In the genomic region with DNA sequence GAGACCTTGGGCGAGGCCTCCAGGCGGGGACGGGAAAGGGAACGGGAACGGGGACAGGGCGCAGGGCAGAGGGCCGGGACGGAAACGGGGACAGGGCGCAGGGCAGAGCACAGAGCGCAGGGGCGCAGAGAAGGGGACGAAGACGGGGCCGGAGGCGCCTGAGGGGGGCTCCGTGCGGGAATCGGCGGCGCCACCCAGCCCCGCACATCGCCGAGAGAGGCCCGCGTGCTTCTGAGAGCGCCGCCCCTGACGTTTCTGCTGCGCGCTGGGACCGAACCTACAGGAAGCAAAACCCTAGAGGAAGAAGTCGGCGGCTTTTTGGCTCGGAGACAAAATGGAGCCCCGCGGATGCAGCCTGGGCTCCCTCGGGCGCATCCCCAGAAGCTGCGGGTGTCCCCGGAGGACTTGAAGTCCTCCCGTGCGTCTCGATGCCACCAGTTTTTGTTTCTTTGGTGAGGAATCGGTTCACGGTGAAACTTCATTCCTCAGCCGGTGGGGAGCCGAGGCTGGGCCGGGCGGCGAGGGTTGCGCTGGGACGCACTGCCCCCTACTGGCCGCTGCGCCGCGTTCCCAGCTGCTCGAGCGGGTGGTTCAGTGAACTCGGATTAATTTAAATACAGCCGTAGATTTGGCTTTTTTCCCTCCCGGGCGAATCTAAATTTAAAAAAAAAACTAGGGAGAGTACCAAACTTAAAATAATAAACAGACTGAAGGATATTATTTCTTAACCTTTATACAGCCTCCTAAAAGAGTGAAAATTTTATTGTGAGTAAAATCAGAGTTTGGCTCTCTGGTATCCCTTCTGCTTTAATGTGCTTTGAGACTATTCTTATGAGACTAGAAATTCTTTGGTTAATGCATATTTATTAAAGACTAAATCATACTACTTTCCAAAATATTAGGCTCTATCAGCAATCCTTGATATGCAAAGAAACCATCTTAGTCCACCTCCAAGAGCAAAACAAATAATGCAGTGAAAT, we compare ENCODE assay signal across 8 cellular contexts.
A peak's percentile ranks its signal among the peaks of the same experiment; 100 is the strongest.
DNase-seq lines count a peak whose midpoint lies in the region; ATAC-seq and TF ChIP-seq lines count a peak whose summit lies in the region.

No MANE protein-coding gene starts in this region.

- no peak overlapping the region for H3K27ac Mint-ChIP-seq in Calu3 (ENCODE audit: unreplicated experiment)
- no peak overlapping the region for H3K27ac Mint-ChIP-seq in activated naive CD4-positive, alpha-beta T cell treated with anti-CD3 and anti-CD28 coated beads for 36 hours

- H3K27ac ChIP-seq in RWPE1, result 0 out of 2 replicates have a peak overlapping the region, but pooled peaks have one; percentile 22
- peak overlapping the region; percentile 25 to 88 (median 82) for H3K27ac ChIP-seq in gastroesophageal sphincter
- peak overlapping the region; percentile 58 for H3K27ac ChIP-seq in neuronal stem cell (replicated peaks; ENCODE audit: low read length)
- peak overlapping the region; percentile 8 for H3K27ac ChIP-seq in stomach smooth muscle (ENCODE audit: low read length)

- peak overlapping the region; percentile 88 for H2AFZ ChIP-seq in neuronal stem cell (ENCODE audit: low read length)

- peak overlapping the region; percentile 86 for H3K4ac ChIP-seq in neuronal stem cell (ENCODE audit: low read length)

- intact Hi-C loops in Calu3 (cut with micrococcal nuclease; ENCODE audit: unreplicated experiment), result loop anchor here (5.0 to 10.0 kb wide), 2 partner anchors 204 to 373 kb away; no protein-coding TSS in a partner anchor
- intact Hi-C loops in activated naive CD4-positive, alpha-beta T cell treated with anti-CD3 and anti-CD28 coated beads for 36 hours (cut with micrococcal nuclease), result loop anchor here (2.0 to 10.0 kb wide), 5 partner anchors 349 to 1781 kb away; a partner anchor contains a TSS

- ATAC-seq in GM19438 (IDR thresholded peaks at IDR 0.05; ENCODE audit: low read depth, unreplicated experiment) (peak; percentile 92), HG03565 (IDR thresholded peaks at IDR 0.05; ENCODE audit: unreplicated experiment) (peak; percentile 77), gastroesophageal sphincter (peak; percentile 90)

- peak; percentile 43 for TF ChIP-seq CTCF in Calu3 (IDR thresholded peaks at IDR 0.05; ENCODE audit: unreplicated experiment)
- peak; percentile 96 for TF ChIP-seq CTCF in RWPE1 (conservative IDR thresholded peaks at IDR 0.05; ENCODE audit: low read depth)
- peak; percentile 83 to 96 (median 88) for TF ChIP-seq CTCF in gastroesophageal sphincter (IDR thresholded peaks at IDR 0.05)

- H3K18ac ChIP-seq in neuronal stem cell (ENCODE audit: low read length), result peak overlapping the region; percentile 100

- H3K27me3 ChIP-seq in gastroesophageal sphincter (no peaks in the 10 kb centered on the region), neuronal stem cell (ENCODE audit: control insufficient read depth in 3 of 3, insufficient read depth in 3 of 3, low read depth in 1 of 3, low read length in 3 of 3) (no peaks in the 10 kb centered on the region), stomach smooth muscle (ENCODE audit: control insufficient read depth in 1 of 2, insufficient read depth in 2 of 2, low read length in 2 of 2) (no peaks in the 10 kb centered on the region)

- H3K9me3 ChIP-seq in gastroesophageal sphincter (no peaks in the 10 kb centered on the region), neuronal stem cell (replicated peaks in 1 of 2; ENCODE audit: control insufficient read depth in 2 of 2, insufficient read depth in 1 of 2, low read depth in 1 of 2, low read length in 2 of 2) (no peaks in the 10 kb centered on the region), stomach smooth muscle (ENCODE audit: control insufficient read depth in 2 of 2, low read length in 2 of 2) (no peaks in the 10 kb centered on the region)

- H3K79me1 ChIP-seq in neuronal stem cell (ENCODE audit: low read depth, low read length), result no peaks in the 10 kb centered on the region

- no peak overlapping the region for H3K14ac ChIP-seq in neuronal stem cell (ENCODE audit: low read length)

- H3K4me1 ChIP-seq in gastroesophageal sphincter (peaks cover 0 to 37% (median 0%) of the 10 kb centered on the region in 3 donors), neuronal stem cell (ENCODE audit: control insufficient read depth in 2 of 2, insufficient read depth in 1 of 2, low read depth in 1 of 2, low read length in 2 of 2) (peaks cover 10 to 19% of the 10 kb centered on the region in 2 donors), stomach smooth muscle (ENCODE audit: control insufficient read depth, insufficient read depth, low read length) (peaks cover 2% of the 10 kb centered on the region)

- H3K36me3 ChIP-seq in gastroesophageal sphincter (no peaks in the 10 kb centered on the region), neuronal stem cell (replicated peaks in 1 of 2; ENCODE audit: control insufficient read depth in 2 of 2, insufficient read depth in 2 of 2, low read length in 2 of 2) (no peaks in the 10 kb centered on the region), stomach smooth muscle (ENCODE audit: control insufficient read depth in 2 of 2, insufficient read depth in 2 of 2, low read length in 2 of 2) (no peaks in the 10 kb centered on the region)

- DNase-seq in Calu3, result peak; percentile 69
- peak; percentile 67 for DNase-seq in RWPE1 (ENCODE audit: low spot score)
- DNase-seq in activated naive CD4-positive, alpha-beta T cell treated with anti-CD3 and anti-CD28 coated beads for 36 hours, result peak; percentile 73
- peak; percentile 81 for DNase-seq in neuronal stem cell (ENCODE audit: low spot score)

- peak overlapping the region; percentile 99 for H2BK15ac ChIP-seq in neuronal stem cell (ENCODE audit: low read length)

- no peak overlapping the region for H4K91ac ChIP-seq in neuronal stem cell (ENCODE audit: low read depth, low read length, poor library complexity)

- peak overlapping the region; percentile 95 for H3K9ac ChIP-seq in neuronal stem cell (ENCODE audit: low read depth, low read length, poor library complexity)
- peak overlapping the region; percentile 60 to 64 for H3K9ac ChIP-seq in stomach smooth muscle (ENCODE audit: low read length in 2 of 2)

- peak overlapping the region; percentile 98 for H2BK120ac ChIP-seq in neuronal stem cell (ENCODE audit: low read depth, low read length)

- peak overlapping the region; percentile 85 for H2BK12ac ChIP-seq in neuronal stem cell (ENCODE audit: low read length)

- peak overlapping the region; percentile 88 for H4K8ac ChIP-seq in neuronal stem cell (ENCODE audit: low read depth, low read length)

- H3K36me3 Mint-ChIP-seq in Calu3 (ENCODE audit: insufficient read depth, unreplicated experiment), result no peaks in the 10 kb centered on the region
- H3K36me3 Mint-ChIP-seq in activated naive CD4-positive, alpha-beta T cell treated with anti-CD3 and anti-CD28 coated beads for 36 hours (ENCODE audit: low read depth), result no peaks in the 10 kb centered on the region

- peak overlapping the region; percentile 80 for H2BK5ac ChIP-seq in neuronal stem cell (ENCODE audit: low read length)

- BruUV-seq in Calu3 (replicated peaks; lab: Mats Ljungman, UMichigan), result no TSS peak

- no peak overlapping the region for H3K23ac ChIP-seq in neuronal stem cell (ENCODE audit: low read depth, low read length, poor library complexity)

- WGBS in gastroesophageal sphincter (ENCODE audit: low coverage in 1 of 2), 2 donors, result 0 to 1% methylated on average over 15 to 27 of the region's 63 CpGs
- WGBS in neuronal stem cell (ENCODE audit: extremely low coverage in 2 of 2, insufficient read length in 2 of 2, insufficient replicate concordance in 1 of 2), 2 donors, result no CpG with 5 or more reads among the region's 63 CpGs

- H3K4me2 ChIP-seq in neuronal stem cell (ENCODE audit: insufficient read depth, low read length, poor library complexity, severe bottlenecking), result peak overlapping the region; percentile 83

- no peak for TF ChIP-seq EP300 in gastroesophageal sphincter (IDR thresholded peaks at IDR 0.05)

- H3K27me3 Mint-ChIP-seq in Calu3 (ENCODE audit: unreplicated experiment), result no peaks in the 10 kb centered on the region
- H3K27me3 Mint-ChIP-seq in activated naive CD4-positive, alpha-beta T cell treated with anti-CD3 and anti-CD28 coated beads for 36 hours (ENCODE audit: low read depth), result peaks cover 44% of the 10 kb centered on the region

- POLR2A ChIA-PET in RWPE1 (lab: Yijun Ruan, JAX; ENCODE audit: low non-redundant PET), result no interaction called here

- CTCF ChIA-PET in Calu3 (lab: Charles Lee) (no interaction called here), RWPE1 (lab: Yijun Ruan, JAX) (interaction anchor here (0.5 to 1.2 kb wide), 4 partner anchors 25 to 381 kb away, joined by 3 to 5 read pairs (median 3); no protein-coding TSS in a partner anchor)
- CTCF ChIA-PET in activated naive CD4-positive, alpha-beta T cell treated with anti-CD3 and anti-CD28 coated beads for 36 hours (lab: Charles Lee), result interaction anchor here (0.5 kb wide), 1 partner anchor 1172 kb away, joined by 3 read pairs; no protein-coding TSS in a partner anchor

- no peak for TF ChIP-seq POLR2A in gastroesophageal sphincter (IDR thresholded peaks at IDR 0.05)

- peak overlapping the region; percentile 53 for H3K4me3 Mint-ChIP-seq in Calu3 (ENCODE audit: low read depth, unreplicated experiment)
- peak overlapping the region; percentile 72 for H3K4me3 Mint-ChIP-seq in activated naive CD4-positive, alpha-beta T cell treated with anti-CD3 and anti-CD28 coated beads for 36 hours

- peak overlapping the region; percentile 69 for H2AK5ac ChIP-seq in neuronal stem cell (ENCODE audit: low read depth, low read length)

- no peaks in the 10 kb centered on the region for H3K9me3 Mint-ChIP-seq in Calu3 (ENCODE audit: low read depth, unreplicated experiment)
- H3K9me3 Mint-ChIP-seq in activated naive CD4-positive, alpha-beta T cell treated with anti-CD3 and anti-CD28 coated beads for 36 hours, result no peaks in the 10 kb centered on the region

- no peaks in the 10 kb centered on the region for H3K4me1 Mint-ChIP-seq in Calu3 (ENCODE audit: low read depth, unreplicated experiment)
- H3K4me1 Mint-ChIP-seq in activated naive CD4-positive, alpha-beta T cell treated with anti-CD3 and anti-CD28 coated beads for 36 hours (ENCODE audit: low read depth), result peaks cover 7% of the 10 kb centered on the region

- H3K4me3 ChIP-seq in gastroesophageal sphincter (peak overlapping the region; percentile 37 to 71), neuronal stem cell (ENCODE audit: low read length in 2 of 2) (peak overlapping the region; percentile 47 to 75), stomach smooth muscle (ENCODE audit: low read length in 2 of 2) (peak overlapping the region; percentile 78 to 80)

Comparison
In these comparisons a context has a peak if more than half of its experiments do, and no peak if none do; other contexts are left out.
1. Peak in every context shown above with its lines: DNase-seq, ATAC-seq, H3K4me3 ChIP-seq and H3K27ac ChIP-seq.
2. CTCF ChIP-seq: peak in every context shown above with its lines; median percentile 96 in RWPE1; 88 in gastroesophageal sphincter; 43 in Calu3.
3. H3K27ac ChIP-seq: peak in every context shown above with its lines; median percentile 82 in gastroesophageal sphincter; 58 in neuronal stem cell; 22 in RWPE1; 8 in stomach smooth muscle.